In the genomic region with DNA sequence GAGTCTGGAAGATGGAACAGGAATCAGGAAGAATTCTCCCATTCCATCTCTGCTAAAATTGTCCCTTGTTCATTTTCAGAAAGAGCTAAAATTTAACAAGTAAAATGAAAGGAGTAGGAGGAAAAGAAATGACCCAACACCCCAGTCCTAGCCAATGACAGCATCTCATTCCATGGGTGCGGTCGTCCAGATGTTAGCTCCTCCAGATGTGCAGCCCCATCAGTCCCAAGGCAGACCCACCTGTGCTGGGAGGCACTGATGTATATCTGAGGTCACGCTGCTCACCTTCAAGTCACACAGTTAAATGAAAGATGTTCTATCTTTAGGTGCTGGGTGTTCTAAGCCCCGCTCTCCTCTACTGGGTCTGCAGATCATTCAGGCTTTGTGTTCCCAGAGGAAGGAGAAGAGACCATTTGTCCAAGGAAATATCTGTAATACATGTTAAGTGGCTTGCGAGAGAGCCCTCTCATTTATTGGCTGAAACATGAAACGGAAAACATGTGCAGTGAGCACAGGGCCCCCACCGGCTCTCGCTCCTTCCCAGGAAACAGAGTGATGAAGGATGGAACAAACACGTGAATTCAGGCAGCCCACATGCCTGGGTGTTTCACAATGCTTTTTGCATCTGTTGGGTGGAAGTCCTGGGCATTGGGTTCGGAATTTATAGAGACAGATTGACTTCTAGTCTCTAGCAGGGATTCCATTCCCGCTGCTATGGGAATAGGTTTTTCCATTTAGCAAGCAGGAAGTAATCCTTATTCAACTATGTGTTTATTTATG, we compare ENCODE assay signal across 17 cellular contexts.
A peak's percentile ranks its signal among the peaks of the same experiment; 100 is the strongest.
DNase-seq lines count a peak whose midpoint lies in the region; ATAC-seq and TF ChIP-seq lines count a peak whose summit lies in the region.
"Had no signal": no experiment of that assay in that cellular context is flagged by ENCODE, and none has a peak within 500 bp of the region (broad histone marks: within the 10 kb centered on the region; RNA-seq: fewer than 3 reads in every experiment).

No MANE protein-coding gene starts in this region.

- H3K4me2 ChIP-seq in GM23248 (ENCODE audit: unreplicated experiment) (no peak overlapping the region), mesenchymal stem cell (ENCODE audit: low read length, poor library complexity, severe bottlenecking) (no peak overlapping the region)
- H3K4me2 ChIP-seq: BLaER1, GM23338, neural progenitor cell had no signal

- H3K27me3 ChIP-seq in GM23248 (replicated peaks; ENCODE audit: insufficient read depth) (peaks cover 4% of the 10 kb centered on the region; the same call in 1 of the 2 replicates), mesenchymal stem cell (ENCODE audit: control insufficient read depth in 1 of 2, insufficient read depth in 1 of 2, low read length in 2 of 2) (peaks cover 0 to 6% of the 10 kb centered on the region in 2 experiments), tibial nerve (no peaks in the 10 kb centered on the region)
- H3K27me3 ChIP-seq: BLaER1, neural progenitor cell had no signal

- ATAC-seq in SK-N-SH treated with all-trans-retinoic acid at 6 μM for 48 hours: no peak
- ATAC-seq: GM23338 had no signal

- no peak overlapping the region for H3K18ac ChIP-seq in mesenchymal stem cell (ENCODE audit: low read depth in 1 of 2, low read length in 2 of 2)

- H3K23ac ChIP-seq in mesenchymal stem cell (ENCODE audit: low read length in 2 of 2): no peak overlapping the region

- no peak overlapping the region for H4K8ac ChIP-seq in mesenchymal stem cell (ENCODE audit: low read length)

- H3K36me3 ChIP-seq in GM23248 (ENCODE audit: low read depth) (no peaks in the 10 kb centered on the region), mesenchymal stem cell (ENCODE audit: control insufficient read depth in 1 of 2, insufficient read depth in 2 of 2, low read depth in 1 of 2, low read length in 2 of 2) (no peaks in the 10 kb centered on the region), tibial nerve (no peaks in the 10 kb centered on the region)
- H3K36me3 ChIP-seq: BLaER1, neural progenitor cell had no signal

- H2BK15ac ChIP-seq in mesenchymal stem cell (ENCODE audit: low read depth, poor library complexity, severe bottlenecking): no peak overlapping the region

- H3K27ac ChIP-seq in GM23248: no peak overlapping the region
- H3K27ac ChIP-seq in mesenchymal stem cell (ENCODE audit: low read length, poor library complexity, severe bottlenecking): no peak overlapping the region
- H3K27ac ChIP-seq in tibial nerve: peak overlapping the region in 2 of 4 donors; percentile 22 to 51
- H3K27ac ChIP-seq: BLaER1, neural progenitor cell, VCaP had no signal

- H3K4ac ChIP-seq in mesenchymal stem cell (ENCODE audit: low read depth in 1 of 2, low read length in 2 of 2): no peak overlapping the region

- H3K14ac ChIP-seq in mesenchymal stem cell (ENCODE audit: low read length in 2 of 2): no peak overlapping the region

- H2AK5ac ChIP-seq in mesenchymal stem cell (ENCODE audit: low read length, severe bottlenecking): no peak overlapping the region

- no peak for TF ChIP-seq CTCF in tibial nerve (IDR thresholded peaks at IDR 0.05)

- no peak overlapping the region for H3K4me3 ChIP-seq in GM23248
- no peak overlapping the region for H3K4me3 ChIP-seq in mesenchymal stem cell (ENCODE audit: insufficient read depth in 1 of 2, low read depth in 1 of 2, low read length in 2 of 2)
- H3K4me3 ChIP-seq in tibial nerve: no peak overlapping the region
- H3K4me3 ChIP-seq: BLaER1, GM23338, neural progenitor cell had no signal

- H2BK120ac ChIP-seq in mesenchymal stem cell (ENCODE audit: low read depth, low read length): no peak overlapping the region

- no peak overlapping the region for H3K9ac ChIP-seq in GM23248
- no peak overlapping the region for H3K9ac ChIP-seq in mesenchymal stem cell (ENCODE audit: low read length)
- H3K9ac ChIP-seq: BLaER1, neural progenitor cell had no signal

- H3K4me1 ChIP-seq in GM23248 (ENCODE audit: insufficient read depth): no peaks in the 10 kb centered on the region
- H3K4me1 ChIP-seq in mesenchymal stem cell (ENCODE audit: control insufficient read depth, insufficient read depth, low read depth, low read length): no peaks in the 10 kb centered on the region
- peaks cover 0 to 12% (median 0%) of the 10 kb centered on the region in 4 donors for H3K4me1 ChIP-seq in tibial nerve
- H3K4me1 ChIP-seq: BLaER1 had no signal

- no peaks in the 10 kb centered on the region for H3K79me1 ChIP-seq in mesenchymal stem cell (replicated peaks; ENCODE audit: low read length, poor library complexity, severe bottlenecking)

- no peak overlapping the region for H2AFZ ChIP-seq in GM23248
- no peak overlapping the region for H2AFZ ChIP-seq in mesenchymal stem cell (ENCODE audit: low read depth, low read length)
- H2AFZ ChIP-seq: GM23338, neural progenitor cell had no signal

- 30 to 36% methylated on average over 11 of the region's 11 CpGs for WGBS in GM23248 (ENCODE audit: low coverage in 1 of 2, low lambda C conversion rate in 2 of 2, missing lambda C conversion rate in 2 of 2), 2 experiments
- 87% methylated on average over 11 of the region's 11 CpGs for WGBS in mesenchymal stem cell
- WGBS in tibial nerve, 2 donors: 52 to 57% methylated on average over 11 of the region's 11 CpGs

- H3K9me2 ChIP-seq in GM23248 (ENCODE audit: insufficient read depth): no peaks in the 10 kb centered on the region

- H4K20me1 ChIP-seq in GM23248 (ENCODE audit: insufficient read depth): no peaks in the 10 kb centered on the region
- H4K20me1 ChIP-seq: BLaER1 had no signal

- H2BK12ac ChIP-seq in mesenchymal stem cell (ENCODE audit: low read length in 2 of 2): no peak overlapping the region

- no peaks in the 10 kb centered on the region for H3F3A ChIP-seq in GM23248 (ENCODE audit: insufficient read depth)

- no peaks in the 10 kb centered on the region for H3K9me3 ChIP-seq in GM23248 (ENCODE audit: low read depth)
- no peaks in the 10 kb centered on the region for H3K9me3 ChIP-seq in mesenchymal stem cell (ENCODE audit: control insufficient read depth, low read length)
- no peaks in the 10 kb centered on the region for H3K9me3 ChIP-seq in tibial nerve
- H3K9me3 ChIP-seq: BLaER1 had no signal

- no peaks in the 10 kb centered on the region for H3K79me2 ChIP-seq in GM23248 (ENCODE audit: insufficient read depth)

- TF ChIP-seq EP300 in tibial nerve (IDR thresholded peaks at IDR 0.05): peak in 1 of 2 donors; percentile 49

- TF ChIP-seq POLR2A in tibial nerve (IDR thresholded peaks at IDR 0.05): no peak

- no peak overlapping the region for H4K91ac ChIP-seq in mesenchymal stem cell (ENCODE audit: low read length)

- in situ Hi-C loops in GM23248 (cut with MboI): no loop called here

- no peak overlapping the region for H2BK5ac ChIP-seq in mesenchymal stem cell (ENCODE audit: low read depth, low read length, poor library complexity, severe bottlenecking)

- DNase-seq in GM23248: peak; percentile 48
- DNase-seq in dermis microvascular lymphatic vessel endothelial cell (ENCODE audit: low read depth in 2 of 2): peak; percentile 11 to 67
- DNase-seq in mesenchymal stem cell: peak; percentile 10
- peak; percentile 19 to 32 for DNase-seq in tibial nerve (ENCODE audit: low spot score in 2 of 2)
- no peak for DNase-seq in stimulated activated naive CD4-positive, alpha-beta T cell treated with Interleukin-2 at 50 U/mL for 16 hours (lab: John Stamatoyannopoulos, UW)
- DNase-seq in SIG-M5 (lab: John Stamatoyannopoulos, UW): no peak
- no peak for DNase-seq in GF-D8 (lab: John Stamatoyannopoulos, UW)
- DNase-seq: activated gamma-delta T cell, kidney glomerular epithelial cell, NCI-H526, SHP77 treated with DMSO at 0.1 percent for 48 hours, T-helper 2 cell had no signal

TF ChIP-seq in SK-N-SH treated with all-trans-retinoic acid at 6 μM for 48 hours, 23 proteins besides CTCF, POLR2A, EP300 and RAD21:
- TF ChIP-seq TOX (CRISPR knock-in tag; IDR thresholded peaks at IDR 0.05; ENCODE audit: borderline replicate concordance): no peak
- TF ChIP-seq TSHZ2 (CRISPR knock-in tag; IDR thresholded peaks at IDR 0.05): no peak
- no peak for TF ChIP-seq PPARA (CRISPR knock-in tag; IDR thresholded peaks at IDR 0.05; ENCODE audit: borderline replicate concordance)
- no peak for TF ChIP-seq CSDC2 (CRISPR knock-in tag; IDR thresholded peaks at IDR 0.05)
- no peak for TF ChIP-seq RARB (CRISPR knock-in tag; IDR thresholded peaks at IDR 0.05)
- TF ChIP-seq ZFP30 (CRISPR knock-in tag; IDR thresholded peaks at IDR 0.05): no peak
- TF ChIP-seq, protein P1, sequence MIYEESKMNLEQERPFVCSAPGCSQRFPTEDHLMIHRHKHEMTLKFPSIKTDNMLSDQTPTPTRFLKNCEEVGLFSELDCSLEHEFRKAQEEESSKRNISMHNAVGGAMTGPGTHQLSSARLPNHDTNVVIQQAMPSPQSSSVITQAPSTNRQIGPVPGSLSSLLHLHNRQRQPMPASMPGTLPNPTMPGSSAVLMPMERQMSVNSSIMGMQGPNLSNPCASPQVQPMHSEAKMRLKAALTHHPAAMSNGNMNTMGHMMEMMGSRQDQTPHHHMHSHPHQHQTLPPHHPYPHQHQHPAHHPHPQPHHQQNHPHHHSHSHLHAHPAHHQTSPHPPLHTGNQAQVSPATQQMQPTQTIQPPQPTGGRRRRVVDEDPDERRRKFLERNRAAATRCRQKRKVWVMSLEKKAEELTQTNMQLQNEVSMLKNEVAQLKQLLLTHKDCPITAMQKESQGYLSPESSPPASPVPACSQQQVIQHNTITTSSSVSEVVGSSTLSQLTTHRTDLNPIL (CRISPR knock-in tag; IDR thresholded peaks at IDR 0.05; ENCODE audit: low read depth): no peak
- no peak for TF ChIP-seq ISL1 (CRISPR knock-in tag; IDR thresholded peaks at IDR 0.05)

Comparison
In these comparisons a context has a peak if more than half of its experiments do, and no peak if none do; other contexts are left out.
1. DNase-seq: peak in GM23248 (single experiment), dermis microvascular lymphatic vessel endothelial cell (2 of 2), mesenchymal stem cell (single experiment) and tibial nerve (2 of 2); none in stimulated activated naive CD4-positive, alpha-beta T cell treated with Interleukin-2 at 50 U/mL for 16 hours (single experiment), SIG-M5 (single experiment) and GF-D8 (single experiment).